In genomic region chr2:241618296-241618805, GRCh38 we compare ENCODE assay signal across 12 cellular contexts. TPM values are rescaled to one million over a fixed set of nuclear protein-coding genes. Genes with fewer than 3 reads are reported as not detected.
DNase-seq lines count a peak whose midpoint lies in the region; ATAC-seq and TF ChIP-seq lines count a peak whose summit lies in the region.
"Had no signal": no experiment of that assay in that cellular context is flagged by ENCODE, and none has a peak within 500 bp of the region (broad histone marks: within the 10 kb centered on the region; RNA-seq: fewer than 3 reads in every experiment).

No MANE protein-coding gene starts in this region.

- H3K27ac Mint-ChIP-seq in activated CD4-positive, alpha-beta T cell treated with anti-CD3 and anti-CD28 coated beads for 36 hours = peak overlapping the region; percentile 98
- peak overlapping the region; percentile 93 for H3K27ac Mint-ChIP-seq in activated naive CD8-positive, alpha-beta T cell treated with anti-CD3 and anti-CD28 coated beads, Interleukin-2, amount 50 U/mL, for 24 hours
- peak overlapping the region; percentile 91 for H3K27ac Mint-ChIP-seq in neural progenitor cell

- TF ChIP-seq CTCF in LNCaP clone FGC (IDR thresholded peaks at IDR 0.05; ENCODE audit: control insufficient read depth, extremely low read depth, insufficient read depth) = no peak
- TF ChIP-seq CTCF in neural progenitor cell (IDR thresholded peaks at IDR 0.05) = no peak
- TF ChIP-seq CTCF in left lung (IDR thresholded peaks at IDR 0.05) = no peak

- peaks cover 53% of the 10 kb centered on the region for H3K79me2 ChIP-seq in neural progenitor cell (ENCODE audit: low read depth)

- H3K9me3 ChIP-seq in neural progenitor cell (ENCODE audit: low read depth) (no peaks in the 10 kb centered on the region), left lung (no peaks in the 10 kb centered on the region)
- H3K9me3 ChIP-seq: ovary had no signal

- ATAC-seq in activated CD4-positive, alpha-beta T cell treated with anti-CD3 and anti-CD28 coated beads for 36 hours = no peak
- ATAC-seq in activated naive CD8-positive, alpha-beta T cell treated with anti-CD3 and anti-CD28 coated beads, Interleukin-2, amount 50 U/mL, for 24 hours = no peak
- ATAC-seq in GM19351 (IDR thresholded peaks at IDR 0.05; ENCODE audit: unreplicated experiment) (no peak), GM18858 (IDR thresholded peaks at IDR 0.05; ENCODE audit: unreplicated experiment) (no peak), left lung (no peak)

- peak overlapping the region; percentile 33 for H3K4me3 Mint-ChIP-seq in activated CD4-positive, alpha-beta T cell treated with anti-CD3 and anti-CD28 coated beads for 36 hours
- peak overlapping the region; percentile 79 for H3K4me3 Mint-ChIP-seq in activated naive CD8-positive, alpha-beta T cell treated with anti-CD3 and anti-CD28 coated beads, Interleukin-2, amount 50 U/mL, for 24 hours
- H3K4me3 Mint-ChIP-seq in neural progenitor cell = peak overlapping the region; percentile 60

- H3K36me3 Mint-ChIP-seq in activated CD4-positive, alpha-beta T cell treated with anti-CD3 and anti-CD28 coated beads for 36 hours (ENCODE audit: low read depth) = peaks cover 39% of the 10 kb centered on the region
- H3K36me3 Mint-ChIP-seq in activated naive CD8-positive, alpha-beta T cell treated with anti-CD3 and anti-CD28 coated beads, Interleukin-2, amount 50 U/mL, for 24 hours (ENCODE audit: low read depth) = peaks cover 39% of the 10 kb centered on the region
- peaks cover 13% of the 10 kb centered on the region for H3K36me3 Mint-ChIP-seq in neural progenitor cell

- no peak overlapping the region for H2AFZ ChIP-seq in neural progenitor cell (replicated peaks)

- H3F3A ChIP-seq in neural progenitor cell (ENCODE audit: low read depth) = no peaks in the 10 kb centered on the region

- H3K4me1 ChIP-seq in neural progenitor cell = peaks cover 6% of the 10 kb centered on the region
- H3K4me1 ChIP-seq in left lung = peaks cover 0 to 14% of the 10 kb centered on the region in 2 donors

- no peaks in the 10 kb centered on the region for H3K27me3 Mint-ChIP-seq in activated CD4-positive, alpha-beta T cell treated with anti-CD3 and anti-CD28 coated beads for 36 hours
- H3K27me3 Mint-ChIP-seq in activated naive CD8-positive, alpha-beta T cell treated with anti-CD3 and anti-CD28 coated beads, Interleukin-2, amount 50 U/mL, for 24 hours = no peaks in the 10 kb centered on the region
- peaks cover 5% of the 10 kb centered on the region for H3K27me3 Mint-ChIP-seq in neural progenitor cell (ENCODE audit: insufficient read depth, low read depth)

- no peak overlapping the region for H3K4me2 ChIP-seq in neural progenitor cell

- H3K4me3 ChIP-seq in LNCaP clone FGC (ENCODE audit: low read depth, low read length) (peak overlapping the region; percentile 52), neural progenitor cell (no peak overlapping the region), left lung (no peak overlapping the region)
- H3K4me3 ChIP-seq: MG63, ovary had no signal

- CTCF ChIA-PET in activated CD4-positive, alpha-beta T cell treated with anti-CD3 and anti-CD28 coated beads for 36 hours (lab: Charles Lee) = interaction anchor here (0.5 to 1.2 kb wide), 4 partner anchors 14 to 382 kb away, joined by 3 read pairs; partner anchors contain the start of gene ATG4B

- no peak for DNase-seq in activated CD4-positive, alpha-beta T cell treated with anti-CD3 and anti-CD28 coated beads for 36 hours
- DNase-seq in activated CD4-positive, alpha-beta T cell treated with anti-CD3 and anti-CD28 coated beads for 1 hour = no peak
- DNase-seq in LNCaP clone FGC (ENCODE audit: low read depth) (no peak), neural progenitor cell (ENCODE audit: low spot score) (no peak), left lung (no peak)
- DNase-seq in activated naive CD8-positive, alpha-beta T cell treated with anti-CD3 and anti-CD28 coated beads, Interleukin-2, amount 50 U/mL, for 24 hours = no peak
- DNase-seq: DMS 273 treated with DMSO at 0.1 percent for 48 hours; MG63; ovary; stimulated activated CD4-positive, alpha-beta T cell treated with anti-CD3 and anti-CD28 coated beads, Interleukin-12 subunit alpha, Interleukin-12 subunit beta, amount 100 ng/mL, for 4 hours had no signal

- H3K4me1 Mint-ChIP-seq in activated CD4-positive, alpha-beta T cell treated with anti-CD3 and anti-CD28 coated beads for 36 hours = peaks cover 51% of the 10 kb centered on the region
- H3K4me1 Mint-ChIP-seq in activated naive CD8-positive, alpha-beta T cell treated with anti-CD3 and anti-CD28 coated beads, Interleukin-2, amount 50 U/mL, for 24 hours = peaks cover 46% of the 10 kb centered on the region
- peaks cover 6% of the 10 kb centered on the region for H3K4me1 Mint-ChIP-seq in neural progenitor cell

- H3K36me3 ChIP-seq in neural progenitor cell (no peaks in the 10 kb centered on the region), left lung (peaks cover 0 to 7% of the 10 kb centered on the region in 2 donors)
- H3K36me3 ChIP-seq: ovary had no signal

- intact Hi-C loops in activated CD4-positive, alpha-beta T cell treated with anti-CD3 and anti-CD28 coated beads for 36 hours (cut with DNase I, micrococcal nuclease) = loop anchor here (5.0 to 10.0 kb wide), 3 partner anchors 174 to 516 kb away; partner anchors contain the start of genes FARP2 (in 1 of the 2) and MTERF4 (in 1 of the 2)
- intact Hi-C loops in left lung (cut with DNase I) = no loop called here

- H3K9me3 Mint-ChIP-seq in activated CD4-positive, alpha-beta T cell treated with anti-CD3 and anti-CD28 coated beads for 36 hours (ENCODE audit: low read depth) = peaks cover 20% of the 10 kb centered on the region
- H3K9me3 Mint-ChIP-seq in activated naive CD8-positive, alpha-beta T cell treated with anti-CD3 and anti-CD28 coated beads, Interleukin-2, amount 50 U/mL, for 24 hours = peaks cover 15% of the 10 kb centered on the region
- H3K9me3 Mint-ChIP-seq in neural progenitor cell = peaks cover 2% of the 10 kb centered on the region

- no peaks in the 10 kb centered on the region for H4K20me1 ChIP-seq in neural progenitor cell (ENCODE audit: low read depth)

- H3K27me3 ChIP-seq in neural progenitor cell (no peaks in the 10 kb centered on the region), left lung (no peaks in the 10 kb centered on the region)
- H3K27me3 ChIP-seq: MG63, ovary had no signal

- no peak overlapping the region for H3K9ac ChIP-seq in neural progenitor cell

- POLR2A ChIA-PET in activated CD4-positive, alpha-beta T cell treated with anti-CD3 and anti-CD28 coated beads for 36 hours (lab: Charles Lee) = interaction anchor here (1.0 kb wide), 1 partner anchor 104 kb away, joined by 4 read pairs; no protein-coding TSS in a partner anchor

- no peak overlapping the region for H3K27ac ChIP-seq in neural progenitor cell
- peak overlapping the region in 1 of 2 donors; percentile 71 for H3K27ac ChIP-seq in left lung
- H3K27ac ChIP-seq: ovary had no signal

RNA-seq across cellular contexts. Expression of gene THAP4, which starts 18.6 kb away (rescaled TPM):
- 10 to 100 TPM; 42.5 to 54.1 TPM for total RNA-seq in activated CD4-positive, alpha-beta T cell treated with anti-CD3 and anti-CD28 coated beads for 36 hours
- total RNA-seq in neural progenitor cell (ENCODE audit: low replicate concordance) = 25.6 and 43.2 TPM in 2 replicates
- total RNA-seq in left lung = 10 to 100 TPM; 36.3 to 36.5 TPM

RNA-seq across cellular contexts. Expression of gene ATG4B, which starts 19.1 kb away (rescaled TPM):
- total RNA-seq in activated CD4-positive, alpha-beta T cell treated with anti-CD3 and anti-CD28 coated beads for 36 hours = 10 to 100 TPM; 71.8 to 80.1 TPM
- total RNA-seq in neural progenitor cell (ENCODE audit: low replicate concordance) (80.7 and 114 TPM in 2 replicates), left lung (10 to 100 TPM; 60.5 to 64.3 TPM)

RNA-seq across cellular contexts. Expression of gene BOK, which starts 59.8 kb away (rescaled TPM):
- total RNA-seq in activated CD4-positive, alpha-beta T cell treated with anti-CD3 and anti-CD28 coated beads for 36 hours = under 1 TPM; 0.09 to 0.64 TPM
- total RNA-seq in neural progenitor cell (ENCODE audit: low replicate concordance) = 2.0 and 5.5 TPM in 2 replicates
- 10 to 100 TPM; 34.9 to 66.5 TPM for total RNA-seq in left lung

Comparison
In these comparisons a context has a peak if more than half of its experiments do, and no peak if none do; other contexts are left out.
1. intact Hi-C loops: an anchor here in activated CD4-positive, alpha-beta T cell treated with anti-CD3 and anti-CD28 coated beads for 36 hours (5.0 to 10.0 kb wide); none called in left lung.